24 cellular contexts compared by ENCODE assay signal in the genomic region with DNA sequence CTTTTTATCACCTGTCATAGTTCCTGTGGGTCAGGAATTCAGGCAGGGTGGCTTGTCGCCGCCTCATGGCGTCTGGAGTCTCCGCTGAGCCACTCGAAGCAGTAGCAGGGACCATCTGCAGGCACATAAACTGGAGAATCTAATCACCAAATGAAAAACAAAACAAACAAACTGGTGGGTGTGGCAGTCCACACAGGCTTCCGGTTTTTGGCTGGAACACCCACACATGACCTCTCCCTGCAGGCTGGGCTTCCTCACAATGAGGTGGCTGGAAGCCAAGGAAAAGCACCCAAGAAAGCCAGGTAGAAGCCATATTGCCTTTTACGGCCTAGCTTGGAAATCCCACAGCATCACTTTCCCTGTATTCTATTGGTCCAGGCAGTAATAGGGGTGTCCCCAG.
DNase-seq lines count a peak whose midpoint lies in the region; ATAC-seq and TF ChIP-seq lines count a peak whose summit lies in the region.
"Had no signal": no experiment of that assay in that cellular context is flagged by ENCODE, and none has a peak within 500 bp of the region (broad histone marks: within the 10 kb centered on the region; RNA-seq: fewer than 3 reads in every experiment).

No MANE protein-coding gene starts in this region.

- H3K27me3 Mint-ChIP-seq in endodermal cell (ENCODE audit: insufficient read depth): no peaks in the 10 kb centered on the region
- H3K27me3 Mint-ChIP-seq: activated naive CD4-positive, alpha-beta T cell treated with anti-CD3 and anti-CD28 coated beads, Interleukin-2, amount 50 U/mL, for 24 hours had no signal

- H3K27me3 ChIP-seq in MG63 (no peaks in the 10 kb centered on the region), endodermal cell (ENCODE audit: control insufficient read depth, insufficient read depth, low read length, poor library complexity, severe bottlenecking) (no peaks in the 10 kb centered on the region)
- H3K27me3 ChIP-seq: ascending aorta, esophagus muscularis mucosa, gastroesophageal sphincter, SJCRH30 had no signal

- H3K9me3 ChIP-seq in MG63 (peaks cover 4% of the 10 kb centered on the region), endodermal cell (ENCODE audit: control insufficient read depth, low read length) (peaks cover 8% of the 10 kb centered on the region)
- H3K9me3 ChIP-seq: ascending aorta, esophagus muscularis mucosa, gastroesophageal sphincter, SJCRH30 had no signal

- H3K9me3 Mint-ChIP-seq in endodermal cell: peaks cover 26% of the 10 kb centered on the region
- H3K9me3 Mint-ChIP-seq: activated naive CD4-positive, alpha-beta T cell treated with anti-CD3 and anti-CD28 coated beads, Interleukin-2, amount 50 U/mL, for 24 hours; stimulated activated naive CD8-positive, alpha-beta T cell treated with anti-CD3 and anti-CD28 coated beads, Interleukin-15, Interleukin-2, amounts not matched to agents 100 ng/mL and 50 ng/mL, for 24 hours had no signal

- ATAC-seq in left colon: peak; percentile 94
- ATAC-seq: activated T-cell treated with anti-CD3 and anti-CD28 coated beads, Interleukin-2, amount 50 U/mL, for 4 hours; gastroesophageal sphincter; T-helper 17 cell; WTC11 had no signal

- H3K27ac Mint-ChIP-seq in endodermal cell: no peak overlapping the region
- H3K27ac Mint-ChIP-seq: activated naive CD4-positive, alpha-beta T cell treated with anti-CD3 and anti-CD28 coated beads, Interleukin-2, amount 50 U/mL, for 24 hours; stimulated activated naive CD8-positive, alpha-beta T cell treated with anti-CD3 and anti-CD28 coated beads, Interleukin-15, Interleukin-2, amounts not matched to agents 100 ng/mL and 50 ng/mL, for 24 hours; T-helper 17 cell; WTC11 had no signal

- intact Hi-C loops in left colon (cut with DNase I, micrococcal nuclease): no loop called here

- H3K4me3 Mint-ChIP-seq in endodermal cell: no peak overlapping the region
- H3K4me3 Mint-ChIP-seq: activated naive CD4-positive, alpha-beta T cell treated with anti-CD3 and anti-CD28 coated beads, Interleukin-2, amount 50 U/mL, for 24 hours; activated T-cell treated with anti-CD3 and anti-CD28 coated beads, Interleukin-2, amount 50 U/mL, for 4 hours; stimulated activated naive CD8-positive, alpha-beta T cell treated with anti-CD3 and anti-CD28 coated beads, Interleukin-15, Interleukin-2, amounts not matched to agents 100 ng/mL and 50 ng/mL, for 24 hours; T-helper 17 cell; WTC11 had no signal

- WGBS in endodermal cell (ENCODE audit: insufficient coverage in 1 of 2, insufficient read length in 1 of 2), 2 experiments: 92 to 100% methylated on average over 7 of the region's 7 CpGs

- peaks cover 8% of the 10 kb centered on the region for H3K4me1 Mint-ChIP-seq in endodermal cell
- H3K4me1 Mint-ChIP-seq: activated naive CD4-positive, alpha-beta T cell treated with anti-CD3 and anti-CD28 coated beads, Interleukin-2, amount 50 U/mL, for 24 hours; T-helper 17 cell had no signal

- H3K9ac ChIP-seq in endodermal cell (ENCODE audit: extremely low read depth, low read length, poor library complexity, severe bottlenecking): no peak overlapping the region

- H3K27ac ChIP-seq in endodermal cell (ENCODE audit: low read depth, low read length): no peak overlapping the region
- H3K27ac ChIP-seq: ascending aorta, esophagus muscularis mucosa, gastroesophageal sphincter, HL-60, SJCRH30 had no signal

- DNase-seq in H4 (ENCODE audit: low spot score): peak; percentile 22
- peak; percentile 12 for DNase-seq in MG63
- DNase-seq in SW480 (ENCODE audit: low spot score): peak; percentile 13
- DNase-seq in left colon: peak; percentile 37 to 42
- no peak for DNase-seq in NCI-H1930 (lab: John Stamatoyannopoulos, UW)
- no peak for DNase-seq in activated T-cell treated with anti-CD3 and anti-CD28 coated beads for 4 hours
- no peak for DNase-seq in endodermal cell
- DNase-seq: activated T-cell treated with anti-CD3 and anti-CD28 coated beads, Interleukin-2, amount 50 U/mL, for 4 hours; HCEC 1CT; islet precursor cell; NCI-H187; NCI-H524; occipital lobe; SJCRH30; stimulated activated CD4-positive, alpha-beta T cell treated with anti-CD3 and anti-CD28 coated beads, Interleukin-4, amount 100 ng/mL, for 1 hour; T-helper 17 cell; trophoblast cell had no signal

- no peak overlapping the region for H3K4me3 ChIP-seq in MG63
- H3K4me3 ChIP-seq in endodermal cell (ENCODE audit: low read length): no peak overlapping the region
- H3K4me3 ChIP-seq: ascending aorta, esophagus muscularis mucosa, gastroesophageal sphincter, SJCRH30 had no signal

- TF ChIP-seq CTCF in endodermal cell (conservative IDR thresholded peaks at IDR 0.05): no peak

- H3K36me3 ChIP-seq in MG63 (no peaks in the 10 kb centered on the region), endodermal cell (ENCODE audit: control insufficient read depth, insufficient read depth, low read length) (no peaks in the 10 kb centered on the region)
- H3K36me3 ChIP-seq: ascending aorta, esophagus muscularis mucosa, gastroesophageal sphincter, SJCRH30 had no signal

- no peaks in the 10 kb centered on the region for H3K4me1 ChIP-seq in endodermal cell (ENCODE audit: control insufficient read depth, insufficient read depth, low read length)
- H3K4me1 ChIP-seq: ascending aorta, esophagus muscularis mucosa, gastroesophageal sphincter, SJCRH30 had no signal

- no peaks in the 10 kb centered on the region for H3K36me3 Mint-ChIP-seq in endodermal cell (ENCODE audit: low read depth)
- H3K36me3 Mint-ChIP-seq: activated naive CD4-positive, alpha-beta T cell treated with anti-CD3 and anti-CD28 coated beads, Interleukin-2, amount 50 U/mL, for 24 hours had no signal

Comparison
In these comparisons a context has a peak if more than half of its experiments do, and no peak if none do; other contexts are left out.
1. DNase-seq: peak in H4 (single experiment), MG63 (single experiment), SW480 (single experiment) and left colon (2 of 2); none in NCI-H1930 (0 of 2), activated T-cell treated with anti-CD3 and anti-CD28 coated beads for 4 hours (single experiment) and endodermal cell (single experiment).